In the genomic region with DNA sequence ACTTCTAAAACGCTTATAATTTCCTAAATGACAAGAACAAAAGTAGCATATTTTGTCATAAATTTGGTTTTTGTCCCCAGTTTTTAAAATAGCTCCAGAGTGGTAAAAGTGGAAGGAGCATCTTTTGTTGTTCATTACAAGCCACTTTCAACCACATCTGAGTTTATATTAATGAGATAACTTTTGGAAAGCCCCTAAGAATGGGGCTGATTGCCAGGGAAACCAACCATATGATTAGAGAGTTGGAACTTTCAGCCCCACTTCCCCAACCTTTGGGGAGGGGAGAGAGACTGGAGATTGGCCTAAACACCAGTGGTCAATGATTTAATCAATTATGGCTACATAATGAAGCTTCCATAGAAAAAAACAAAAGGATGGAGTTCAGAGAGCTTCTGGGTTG, we compare ENCODE assay signal across 26 cellular contexts. TPM values are rescaled to one million over a fixed set of nuclear protein-coding genes. Genes with fewer than 3 reads are reported as not detected.
DNase-seq lines count a peak whose midpoint lies in the region; ATAC-seq, FAIRE-seq and TF ChIP-seq lines count a peak whose summit lies in the region.
"Had no signal": no experiment of that assay in that cellular context is flagged by ENCODE, and none has a peak within 500 bp of the region (broad histone marks: within the 10 kb centered on the region; RNA-seq: fewer than 3 reads in every experiment).

No MANE protein-coding gene starts in this region.

- TF ChIP-seq POLR2A in GM12878 (IDR thresholded peaks at IDR 0.05; ENCODE audit: low read depth, low read length): no peak

- H3K27me3 ChIP-seq in GM12878 (replicated peaks in 1 of 2; ENCODE audit: control insufficient read depth in 2 of 2, insufficient read depth in 2 of 2, low read length in 1 of 2): no peaks in the 10 kb centered on the region
- H3K27me3 ChIP-seq in CD8-positive, alpha-beta memory T cell (ENCODE audit: insufficient read depth, low read length, poor library complexity, severe bottlenecking): no peaks in the 10 kb centered on the region

- no peak for TF ChIP-seq RAD21 in GM12878 (IDR thresholded peaks at IDR 0.05; ENCODE audit: insufficient read depth, low read depth, low read length)

- no peaks in the 10 kb centered on the region for H3K36me3 Mint-ChIP-seq in CD8-positive, alpha-beta memory T cell
- H3K36me3 Mint-ChIP-seq: CD4-positive, alpha-beta memory T cell; IgD-negative memory B cell had no signal

- WGBS in GM12878 (ENCODE audit: insufficient coverage, insufficient replicate concordance, low lambda C conversion rate, missing lambda C conversion rate): 0% methylated on average over 1 of the region's 1 CpG

- intact Hi-C loops in GM12878 (cut with micrococcal nuclease; ENCODE audit: unreplicated experiment): no loop called here

- H3K9me3 ChIP-seq in GM12878 (replicated peaks; ENCODE audit: control insufficient read depth, insufficient read depth, low read length): no peaks in the 10 kb centered on the region
- no peaks in the 10 kb centered on the region for H3K9me3 ChIP-seq in CD8-positive, alpha-beta memory T cell (ENCODE audit: low read length)
- H3K9me3 ChIP-seq: BE2C had no signal

- TF ChIP-seq CTCF in GM12878 (IDR thresholded peaks at IDR 0.05 in 2 of 3, conservative IDR thresholded peaks at IDR 0.05 in 1 of 3; ENCODE audit: control insufficient read depth in 2 of 3, extremely low read depth in 1 of 3, insufficient read depth in 1 of 3, low read depth in 3 of 3, low read length in 3 of 3): no peak

- H3K4me1 Mint-ChIP-seq in CD8-positive, alpha-beta memory T cell: no peaks in the 10 kb centered on the region
- H3K4me1 Mint-ChIP-seq: CD4-positive, alpha-beta memory T cell; IgD-negative memory B cell had no signal

- POLR2A ChIA-PET in GM12878 (lab: Charles Lee): no interaction called here
- POLR2A ChIA-PET in CD8-positive, alpha-beta memory T cell (lab: Charles Lee): no interaction called here

- peaks cover 3 to 21% of the 10 kb centered on the region in 2 donors for H3K27me3 Mint-ChIP-seq in CD8-positive, alpha-beta memory T cell

- no peaks in the 10 kb centered on the region for H3K79me2 ChIP-seq in GM12878 (ENCODE audit: control insufficient read depth, insufficient read depth, low read length)

- TF ChIP-seq EP300 in GM12878 (IDR thresholded peaks at IDR 0.05; ENCODE audit: borderline replicate concordance in 1 of 2, control insufficient read depth in 1 of 2, low read depth in 2 of 2, low read length in 2 of 2): no peak

- peak; percentile 58 for ATAC-seq in GM19438 (IDR thresholded peaks at IDR 0.05; ENCODE audit: low read depth, unreplicated experiment)
- peak; percentile 44 for ATAC-seq in HG02759 (IDR thresholded peaks at IDR 0.05; ENCODE audit: unreplicated experiment)
- ATAC-seq in HG03354 (IDR thresholded peaks at IDR 0.05; ENCODE audit: poor library complexity, severe bottlenecking, unreplicated experiment): peak; percentile 52
- ATAC-seq in GM12878: peak; percentile 67
- no peak for ATAC-seq in GM21360 (IDR thresholded peaks at IDR 0.05; ENCODE audit: unreplicated experiment)
- ATAC-seq: HCT116 had no signal

- no peak for FAIRE-seq in GM12878 (lab: Jason Lieb, UNC)
- FAIRE-seq: D721Med, G401.6, GM12892, H54 had no signal

- RAD21 ChIA-PET in GM12878 (lab: Charles Lee; ENCODE audit: unreplicated experiment): interaction anchor here (0.7 kb wide), 1 partner anchor 21 kb away, joined by 3 read pairs; no protein-coding TSS in a partner anchor

- H3K4me2 ChIP-seq in GM12878 (ENCODE audit: control insufficient read depth, insufficient read depth): no peak overlapping the region

- SMC1A ChIA-PET in GM12878 (lab: Charles Lee; ENCODE audit: uncharacterized antibody, unreplicated experiment): no interaction called here

- no peak overlapping the region for H3K27ac Mint-ChIP-seq in CD8-positive, alpha-beta memory T cell
- H3K27ac Mint-ChIP-seq: CD4-positive, alpha-beta memory T cell; IgD-negative memory B cell had no signal

- H3K4me1 ChIP-seq in GM12878 (ENCODE audit: control insufficient read depth, insufficient read depth, low read length): no peaks in the 10 kb centered on the region; the same call in 1 of the 2 replicates
- no peaks in the 10 kb centered on the region for H3K4me1 ChIP-seq in CD8-positive, alpha-beta memory T cell (ENCODE audit: insufficient read depth, low read length)
- H3K4me1 ChIP-seq: BE2C had no signal

- no peak for DNase-seq in GM12878 (ENCODE audit: low read depth, low spot score)
- DNase-seq in AML-193 (lab: John Stamatoyannopoulos, UW): no peak
- DNase-seq in occipital lobe (lab: John Stamatoyannopoulos, UW): no peak
- no peak for DNase-seq in CD8-positive, alpha-beta memory T cell
- DNase-seq: ACHN; BE2C; CD4-positive, alpha-beta memory T cell; COR-L47; DMS153; DMS79 treated with DMSO at 0.1 percent for 48 hours; EL; GM23248; KG1 had no signal

- no peak overlapping the region for H3K4me3 ChIP-seq in GM12878
- no peak overlapping the region for H3K4me3 ChIP-seq in CD8-positive, alpha-beta memory T cell (ENCODE audit: low read length)
- H3K4me3 ChIP-seq: GM23248 had no signal

- no TSS peak for BruUV-seq in GM12878 (replicated peaks; lab: Mats Ljungman, UMichigan)

- no peaks in the 10 kb centered on the region for H4K20me1 ChIP-seq in GM12878 (ENCODE audit: control insufficient read depth, insufficient read depth)

- H3K27ac ChIP-seq in GM12878 (ENCODE audit: control insufficient read depth, insufficient read depth): no peak overlapping the region
- H3K27ac ChIP-seq in CD8-positive, alpha-beta memory T cell (ENCODE audit: low read depth, low read length): no peak overlapping the region
- H3K27ac ChIP-seq: C4-2B, GM23248 had no signal

- in situ Hi-C loops in GM12878 (cut with MboI): no loop called here

- H3K36me3 ChIP-seq in GM12878 (ENCODE audit: control insufficient read depth in 2 of 2, insufficient read depth in 2 of 2, low read length in 1 of 2): no peaks in the 10 kb centered on the region
- no peaks in the 10 kb centered on the region for H3K36me3 ChIP-seq in CD8-positive, alpha-beta memory T cell (ENCODE audit: insufficient read depth, low read length)
- H3K36me3 ChIP-seq: BE2C had no signal

- H3K9me3 Mint-ChIP-seq in CD8-positive, alpha-beta memory T cell: peaks cover 0 to 4% (median 0%) of the 10 kb centered on the region in 5 donors

- no peak overlapping the region for H3K9ac ChIP-seq in GM12878 (ENCODE audit: control insufficient read depth, insufficient read depth, low read length)
- H3K9ac ChIP-seq: GM23248 had no signal

- CTCF ChIA-PET in GM12878 (lab: Yijun Ruan, JAX): interaction anchor here (1.5 kb wide), 1 partner anchor 24 kb away, joined by 5 read pairs; no protein-coding TSS in a partner anchor
- CTCF ChIA-PET in CD8-positive, alpha-beta memory T cell (lab: Charles Lee): interaction anchor here (2.0 kb wide), 1 partner anchor 11 kb away, joined by 4 read pairs; no protein-coding TSS in a partner anchor

- no peak overlapping the region for H3K4me3 Mint-ChIP-seq in CD8-positive, alpha-beta memory T cell
- H3K4me3 Mint-ChIP-seq: CD4-positive, alpha-beta memory T cell had no signal

- no peak overlapping the region for H2AFZ ChIP-seq in GM12878 (ENCODE audit: control insufficient read depth, low read depth, low read length)
- H2AFZ ChIP-seq: GM23248 had no signal

TF ChIP-seq in GM12878, 131 proteins besides CTCF, POLR2A, EP300 and RAD21 (continues in another document):
- TF ChIP-seq KAT2A (conservative IDR thresholded peaks at IDR 0.05; ENCODE audit: control insufficient read depth, low read depth, low read length) (no peak), PAX5 (IDR thresholded peaks at IDR 0.05; ENCODE audit: borderline replicate concordance, low read depth, low read length) (no peak), CHD1 (IDR thresholded peaks at IDR 0.05; ENCODE audit: low read depth, low read length) (no peak), EGR1 (IDR thresholded peaks at IDR 0.05; ENCODE audit: borderline replicate concordance in 1 of 2, low read depth in 2 of 2, low read length in 2 of 2) (no peak), ZZZ3 (IDR thresholded peaks at IDR 0.05; ENCODE audit: control insufficient read depth, insufficient read length, low read depth) (no peak), SMAD1 (IDR thresholded peaks at IDR 0.05; ENCODE audit: low read depth, partially characterized antibody) (no peak), TAF1 (IDR thresholded peaks at IDR 0.05; ENCODE audit: borderline replicate concordance, low read depth, low read length) (no peak), CREB1 (IDR thresholded peaks at IDR 0.05; ENCODE audit: low read depth) (no peak)
- TF ChIP-seq, protein P1, sequence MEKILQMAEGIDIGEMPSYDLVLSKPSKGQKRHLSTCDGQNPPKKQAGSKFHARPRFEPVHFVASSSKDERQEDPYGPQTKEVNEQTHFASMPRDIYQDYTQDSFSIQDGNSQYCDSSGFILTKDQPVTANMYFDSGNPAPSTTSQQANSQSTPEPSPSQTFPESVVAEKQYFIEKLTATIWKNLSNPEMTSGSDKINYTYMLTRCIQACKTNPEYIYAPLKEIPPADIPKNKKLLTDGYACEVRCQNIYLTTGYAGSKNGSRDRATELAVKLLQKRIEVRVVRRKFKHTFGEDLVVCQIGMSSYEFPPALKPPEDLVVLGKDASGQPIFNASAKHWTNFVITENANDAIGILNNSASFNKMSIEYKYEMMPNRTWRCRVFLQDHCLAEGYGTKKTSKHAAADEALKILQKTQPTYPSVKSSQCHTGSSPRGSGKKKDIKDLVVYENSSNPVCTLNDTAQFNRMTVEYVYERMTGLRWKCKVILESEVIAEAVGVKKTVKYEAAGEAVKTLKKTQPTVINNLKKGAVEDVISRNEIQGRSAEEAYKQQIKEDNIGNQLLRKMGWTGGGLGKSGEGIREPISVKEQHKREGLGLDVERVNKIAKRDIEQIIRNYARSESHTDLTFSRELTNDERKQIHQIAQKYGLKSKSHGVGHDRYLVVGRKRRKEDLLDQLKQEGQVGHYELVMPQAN (conservative IDR thresholded peaks at IDR 0.05): no peak

RNA-seq across cellular contexts. Expression of a gene that starts 57.4 kb away (rescaled TPM):
- total RNA-seq in GM12878 (2013; cell fraction: nucleolus; rRNA removed): not detected in 2 replicates
- total RNA-seq in GM12878 (2014; rRNA removed) (not detected in 2 replicates), GM12878 (2014; rRNA removed; fragmentation: Illumina TruSeq; extraction: Trizol) (not detected in 2 replicates), GM12878 (2021) (not detected in 2 replicates), occipital lobe (not detected)
- polyA plus RNA-seq in GM12878 (2011; ENCODE audit: low read depth): not detected
- polyA plus RNA-seq in GM12878 (2011; rRNA removed) (not detected in 2 replicates), GM12878 (2014; fragmentation: Illumina TruSeq; extraction: Trizol) (not detected in 2 replicates), GM12878 (2014; fragmentation: Nextera tagmentation; extraction: Ambion mirVana) (not detected), GM12878 (2014; rRNA removed) (not detected in 2 replicates), GM12878 (2016; fragmentation: Nextera tagmentation; extraction: Ambion mirVana) (not detected)
- not detected in 2 replicates for polyA plus RNA-seq in GM12878 (2011; cell fraction: cytosol; rRNA removed)
- not detected in 2 replicates for polyA plus RNA-seq in GM12878 (2011; cell fraction: nucleus; rRNA removed)
- polyA plus RNA-seq in GM12878 (2012): not detected in 2 replicates
- polyA minus RNA-seq in GM12878 (2011; rRNA and poly(A)+ RNA removed): not detected in 2 replicates
- polyA minus RNA-seq in GM12878 (2011; cell fraction: cytosol; rRNA and poly(A)+ RNA removed): not detected in 2 replicates
- not detected in 2 replicates for polyA minus RNA-seq in GM12878 (2011; cell fraction: nucleus; rRNA and poly(A)+ RNA removed)
- total RNA-seq in CD8-positive, alpha-beta memory T cell: not detected
- polyA plus RNA-seq in CD8-positive, alpha-beta memory T cell: not detected
- total RNA-seq: A172; CD4-positive, alpha-beta memory T cell; GM23248; HT-29 had no signal
- polyA plus RNA-seq: CD4-positive, alpha-beta memory T cell; GM23248; IgD-negative memory B cell had no signal
